1 cellular context compared by ENCODE assay signal in genomic region chr1:112444269-112444668, GRCh38.
TF ChIP-seq lines count a peak whose summit lies in the region.

No MANE protein-coding gene starts in this region.

TF ChIP-seq in IMR-90, 13 proteins besides CTCF, POLR2A, EP300 and RAD21:
- TF ChIP-seq ELK1 (IDR thresholded peaks at IDR 0.05; ENCODE audit: borderline replicate concordance, low read depth, low read length) (no peak), CHD1 (IDR thresholded peaks at IDR 0.05; ENCODE audit: low read depth, low read length) (no peak), FOS (IDR thresholded peaks at IDR 0.05; ENCODE audit: low read depth, low read length) (peak; percentile 17; the same call in 1 of the 2 replicates), MAFK (IDR thresholded peaks at IDR 0.05; ENCODE audit: low read depth, low read length) (no peak), SMC3 (IDR thresholded peaks at IDR 0.05; ENCODE audit: low read depth, low read length) (no peak), NFE2L2 (IDR thresholded peaks at IDR 0.05; ENCODE audit: low read depth, low read length) (no peak)
